ENCODE assay signal across 1 cellular context in genomic region chr2:26011990-26012856, GRCh38.
TF ChIP-seq lines count a peak whose summit lies in the region.

No MANE protein-coding gene starts in this region.

TF ChIP-seq in WTC11, 78 proteins besides CTCF, POLR2A, EP300 and RAD21 (continued from another document):
- no peak for TF ChIP-seq HMGXB4 (CRISPR knock-in tag; IDR thresholded peaks at IDR 0.05)
- no peak for TF ChIP-seq NFYB (CRISPR knock-in tag; conservative IDR thresholded peaks at IDR 0.05; ENCODE audit: low read depth)
- no peak for TF ChIP-seq ZNF671 (CRISPR knock-in tag; IDR thresholded peaks at IDR 0.05)
- TF ChIP-seq, protein P1, sequence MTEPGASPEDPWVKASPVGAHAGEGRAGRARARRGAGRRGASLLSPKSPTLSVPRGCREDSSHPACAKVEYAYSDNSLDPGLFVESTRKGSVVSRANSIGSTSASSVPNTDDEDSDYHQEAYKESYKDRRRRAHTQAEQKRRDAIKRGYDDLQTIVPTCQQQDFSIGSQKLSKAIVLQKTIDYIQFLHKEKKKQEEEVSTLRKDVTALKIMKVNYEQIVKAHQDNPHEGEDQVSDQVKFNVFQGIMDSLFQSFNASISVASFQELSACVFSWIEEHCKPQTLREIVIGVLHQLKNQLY (CRISPR knock-in tag; IDR thresholded peaks at IDR 0.05) = no peak
- no peak for TF ChIP-seq TCF7 (CRISPR knock-in tag; IDR thresholded peaks at IDR 0.05; ENCODE audit: low read depth)
- no peak for TF ChIP-seq USF2 (CRISPR knock-in tag; IDR thresholded peaks at IDR 0.05)
TF ChIP-seq in WTC11: peak in this region for 0.
